Comparison of ENCODE assay signal across 2 cellular contexts in genomic region chr9:135169709-135170226, GRCh38.
TF ChIP-seq lines count a peak whose summit lies in the region.

No MANE protein-coding gene starts in this region.

TF ChIP-seq in HepG2, 621 proteins besides CTCF, POLR2A, EP300 and RAD21:
- TF ChIP-seq ARNTL (CRISPR knock-in tag; IDR thresholded peaks at IDR 0.05) = no peak
- no peak for TF ChIP-seq YY1 (IDR thresholded peaks at IDR 0.05; ENCODE audit: insufficient read depth, insufficient replicate concordance, low read depth, low read length)
- peak; percentile 100 for TF ChIP-seq MNT (IDR thresholded peaks at IDR 0.05)
- no peak for TF ChIP-seq PHF21A (CRISPR knock-in tag; IDR thresholded peaks at IDR 0.05)
- TF ChIP-seq ZKSCAN5 (CRISPR knock-in tag; IDR thresholded peaks at IDR 0.05) = no peak

TF ChIP-seq in H1, 55 proteins besides CTCF, POLR2A, EP300 and RAD21:
- TF ChIP-seq POU5F1 (IDR thresholded peaks at IDR 0.05; ENCODE audit: low read depth, low read length) = no peak
- TF ChIP-seq, protein P1, sequence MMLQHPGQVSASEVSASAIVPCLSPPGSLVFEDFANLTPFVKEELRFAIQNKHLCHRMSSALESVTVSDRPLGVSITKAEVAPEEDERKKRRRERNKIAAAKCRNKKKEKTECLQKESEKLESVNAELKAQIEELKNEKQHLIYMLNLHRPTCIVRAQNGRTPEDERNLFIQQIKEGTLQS (IDR thresholded peaks at IDR 0.05; ENCODE audit: insufficient read depth, low read depth, low read length) = no peak
TF ChIP-seq in H1: peak in this region for 0.
